ENCODE assay signal across 19 cellular contexts in genomic region chr7:124071843-124072242, GRCh38. TPM values are rescaled to one million over a fixed set of nuclear protein-coding genes. Genes with fewer than 3 reads are reported as not detected.
DNase-seq lines count a peak whose midpoint lies in the region; TF ChIP-seq lines count a peak whose summit lies in the region.
"Had no signal": no experiment of that assay in that cellular context is flagged by ENCODE, and none has a peak within 500 bp of the region (broad histone marks: within the 10 kb centered on the region; RNA-seq: fewer than 3 reads in every experiment).

No MANE protein-coding gene starts in this region.

- DNase-seq in DMS 273 (lab: John Stamatoyannopoulos, UW; ENCODE audit: unreplicated experiment): peak; percentile 6
- DNase-seq in DMS 273 treated with DMSO at 0.1 percent for 48 hours (lab: John Stamatoyannopoulos, UW): no peak
- peak; percentile 75 for DNase-seq in NCI-H345 (lab: John Stamatoyannopoulos, UW)
- DNase-seq in SJCRH30: peak; percentile 29 to 72
- DNase-seq in GM13976 (ENCODE audit: low spot score): no peak
- DNase-seq in central memory CD4-positive, alpha-beta T cell: no peak
- DNase-seq in Peyer's patch: no peak
- DNase-seq: HFFc6, KG1, NCI-H1417, NCI-H774, SIG-M5 had no signal

- no peak for TF ChIP-seq POLR2A in Peyer's patch (IDR thresholded peaks at IDR 0.05)

- H3K4me1 ChIP-seq in HEK293 (ENCODE audit: control insufficient read depth, insufficient read depth, low read length) (peaks cover 3% of the 10 kb centered on the region; the same call in 1 of the 2 replicates), SJCRH30 (peaks cover 43% of the 10 kb centered on the region), Peyer's patch (peaks cover 0 to 9% (median 0%) of the 10 kb centered on the region in 4 donors)
- H3K4me1 ChIP-seq: BLaER1 had no signal

- POLR2A ChIA-PET in HEK293 (lab: Yijun Ruan, JAX): no interaction called here

- H3K27ac ChIP-seq in HEK293 (ENCODE audit: extremely low read depth, low read depth, low read length) (no peak overlapping the region), SJCRH30 (peak overlapping the region; percentile 88), Peyer's patch (no peak overlapping the region)
- H3K27ac ChIP-seq: 22Rv1, BLaER1 had no signal

- in situ Hi-C loops in GM13976 (cut with MboI; ENCODE audit: low sequenced_read_pairs, unreplicated experiment): no loop called here

- no peaks in the 10 kb centered on the region for H3K9me3 ChIP-seq in HEK293 (ENCODE audit: control insufficient read depth, insufficient read depth, low read depth, low read length)
- H3K9me3 ChIP-seq in SJCRH30 (replicated peaks): no peaks in the 10 kb centered on the region
- H3K9me3 ChIP-seq in Peyer's patch: no peaks in the 10 kb centered on the region
- H3K9me3 ChIP-seq: BLaER1 had no signal

- TF ChIP-seq CTCF in HEK293 (tag by site-specific recombination; IDR thresholded peaks at IDR 0.05): no peak
- no peak for TF ChIP-seq CTCF in GM13976 (IDR thresholded peaks at IDR 0.05; ENCODE audit: borderline replicate concordance, control extremely low read depth, extremely low read depth, insufficient read depth, missing control alignments)
- no peak for TF ChIP-seq CTCF in Peyer's patch (IDR thresholded peaks at IDR 0.05)

- no peaks in the 10 kb centered on the region for H3K27me3 ChIP-seq in SJCRH30
- no peaks in the 10 kb centered on the region for H3K27me3 ChIP-seq in Peyer's patch
- H3K27me3 ChIP-seq: BLaER1 had no signal

- H3K36me3 ChIP-seq in HEK293 (ENCODE audit: control insufficient read depth in 2 of 2, insufficient read depth in 1 of 2, low read length in 2 of 2): no peaks in the 10 kb centered on the region
- no peaks in the 10 kb centered on the region for H3K36me3 ChIP-seq in SJCRH30
- H3K36me3 ChIP-seq in Peyer's patch: no peaks in the 10 kb centered on the region
- H3K36me3 ChIP-seq: BLaER1 had no signal

- CTCF ChIA-PET in HEK293 (lab: Yijun Ruan, JAX): interaction anchor here (0.7 kb wide), 2 partner anchors 19 to 29 kb away, joined by 3 to 4 read pairs; no protein-coding TSS in a partner anchor

- H3K4me3 ChIP-seq in HEK293 (ENCODE audit: low read depth, low read length): no peak overlapping the region
- H3K4me3 ChIP-seq in SJCRH30: no peak overlapping the region
- no peak overlapping the region for H3K4me3 ChIP-seq in Peyer's patch
- H3K4me3 ChIP-seq: BLaER1 had no signal

TF ChIP-seq in HEK293, 187 proteins besides CTCF, POLR2A, EP300 and RAD21:
- TF ChIP-seq ZNF701 (tag by site-specific recombination; IDR thresholded peaks at IDR 0.05): no peak
- no peak for TF ChIP-seq ZNF423 (tag by site-specific recombination; IDR thresholded peaks at IDR 0.05)
- TF ChIP-seq PRDM6 (tag by site-specific recombination; IDR thresholded peaks at IDR 0.05): peak; percentile 85
- TF ChIP-seq ZNF274 (IDR thresholded peaks at IDR 0.05; ENCODE audit: low read length): no peak
- TF ChIP-seq ZNF274 (tag by site-specific recombination; IDR thresholded peaks at IDR 0.05; ENCODE audit: borderline replicate concordance): no peak
- peak; percentile 58; the same call in 1 of the 2 replicates for TF ChIP-seq GFI1B (tag by site-specific recombination; IDR thresholded peaks at IDR 0.05)
- TF ChIP-seq ZNF843 (tag by site-specific recombination; IDR thresholded peaks at IDR 0.05): peak; percentile 68; the same call in 1 of the 2 replicates
- TF ChIP-seq ZNF184 (tag by site-specific recombination; IDR thresholded peaks at IDR 0.05): 0 out of 2 replicates have a peak, but pooled peaks have one; percentile 35
- no peak for TF ChIP-seq ZNF248 (tag by site-specific recombination; IDR thresholded peaks at IDR 0.05)
- no peak for TF ChIP-seq ZNF670 (tag by site-specific recombination; IDR thresholded peaks at IDR 0.05; ENCODE audit: low read depth)

RNA-seq across cellular contexts. Expression of gene TMEM229A, which starts 39.0 kb away (rescaled TPM):
- not detected in 2 replicates for total RNA-seq in SJCRH30 (2014; rRNA removed; shearing (Covaris generic))
- total RNA-seq in Peyer's patch: 10 to 100 TPM in 3 of 4 donors, not detected in 1; 10.6 to 23.1 (median 11.4) TPM
- total RNA-seq: G401; HFFc6; M059J; RPMI7951; T-helper 2 cell treated with Interferon-gamma antibody and Interleukin-4, amounts not matched to agents 100 ng/mL and 5 ng/mL, for 36 hours had no signal

Comparison
In these comparisons a context has a peak if more than half of its experiments do, and no peak if none do; other contexts are left out.
1. DNase-seq: peak in DMS 273 (single experiment), NCI-H345 (single experiment) and SJCRH30 (2 of 2); none in DMS 273 treated with DMSO at 0.1 percent for 48 hours (single experiment), GM13976 (single experiment), central memory CD4-positive, alpha-beta T cell (single experiment) and Peyer's patch (0 of 3).